In genomic region chr7:1403844-1404404, GRCh38 we compare ENCODE assay signal across 8 cellular contexts. TPM values are rescaled to one million over a fixed set of nuclear protein-coding genes. Genes with fewer than 3 reads are reported as not detected.
DNase-seq lines count a peak whose midpoint lies in the region; ATAC-seq, FAIRE-seq and TF ChIP-seq lines count a peak whose summit lies in the region.

No MANE protein-coding gene starts in this region.

- FAIRE-seq in GM12891 (lab: Jason Lieb, UNC) = no peak

- H3K4me3 Mint-ChIP-seq in naive thymus-derived CD4-positive, alpha-beta T cell = peak overlapping the region in 6 of 10 donors; percentile 4 to 52 (median 27)
- no peak overlapping the region for H3K4me3 Mint-ChIP-seq in activated CD8-positive, alpha-beta memory T cell treated with anti-CD3 and anti-CD28 coated beads, Interleukin-2, amount 10 ng/mL, durations not matched to agents 7 days and 5 days

- DNase-seq in EL = peak; percentile 54
- DNase-seq in NCI-H1417 (lab: John Stamatoyannopoulos, UW) = peak in 2 of 3 experiments; percentile 79 to 92
- DNase-seq in brain microvascular endothelial cell = peak; percentile 46
- DNase-seq in naive thymus-derived CD4-positive, alpha-beta T cell = peak in 3 of 9 donors; percentile 3 to 8 (median 7)
- DNase-seq in activated CD8-positive, alpha-beta memory T cell treated with anti-CD3 and anti-CD28 coated beads, Interleukin-2, amount 10 ng/mL, durations not matched to agents 7 days and 5 days = no peak
- no peak for DNase-seq in iPS-NIHi11 (ENCODE audit: low spot score)
- DNase-seq in GM12891 (ENCODE audit: insufficient read length, low spot score) = no peak

- in situ Hi-C loops in brain microvascular endothelial cell (cut with HindIII; ENCODE audit: low pct_ligation_motif_present, low sequenced_read_pairs) = no loop called here

- H3K4me3 ChIP-seq in brain microvascular endothelial cell (ENCODE audit: low read depth, low read length) = no peak overlapping the region
- no peak overlapping the region for H3K4me3 ChIP-seq in naive thymus-derived CD4-positive, alpha-beta T cell (ENCODE audit: low read length)

- ATAC-seq in naive thymus-derived CD4-positive, alpha-beta T cell = no peak
- ATAC-seq in activated CD8-positive, alpha-beta memory T cell treated with anti-CD3 and anti-CD28 coated beads, Interleukin-2, amount 10 ng/mL, durations not matched to agents 7 days and 5 days = no peak
- no peak for ATAC-seq in HG02938 (IDR thresholded peaks at IDR 0.05; ENCODE audit: unreplicated experiment)

- POLR2A ChIA-PET in naive thymus-derived CD4-positive, alpha-beta T cell (lab: Charles Lee) = interaction anchor here (0.5 kb wide), 1 partner anchor 598 kb away, joined by 3 read pairs; no protein-coding TSS in a partner anchor

- no peaks in the 10 kb centered on the region for H3K36me3 ChIP-seq in brain microvascular endothelial cell (replicated peaks)
- H3K36me3 ChIP-seq in naive thymus-derived CD4-positive, alpha-beta T cell (ENCODE audit: control insufficient read depth in 2 of 3, insufficient read depth in 3 of 3, low read length in 3 of 3) = no peaks in the 10 kb centered on the region

- peak overlapping the region in 1 of 9 donors; percentile 22 for H3K27ac Mint-ChIP-seq in naive thymus-derived CD4-positive, alpha-beta T cell
- no peak overlapping the region for H3K27ac Mint-ChIP-seq in activated CD8-positive, alpha-beta memory T cell treated with anti-CD3 and anti-CD28 coated beads, Interleukin-2, amount 10 ng/mL, durations not matched to agents 7 days and 5 days

- H3K9me3 Mint-ChIP-seq in naive thymus-derived CD4-positive, alpha-beta T cell = peaks cover 0 to 22% (median 9%) of the 10 kb centered on the region in 11 donors
- H3K9me3 Mint-ChIP-seq in activated CD8-positive, alpha-beta memory T cell treated with anti-CD3 and anti-CD28 coated beads, Interleukin-2, amount 10 ng/mL, durations not matched to agents 7 days and 5 days (ENCODE audit: low read depth) = no peaks in the 10 kb centered on the region

- H3K4me1 ChIP-seq in naive thymus-derived CD4-positive, alpha-beta T cell (ENCODE audit: control insufficient read depth in 2 of 2, insufficient read depth in 2 of 2, low read length in 2 of 2) = no peaks in the 10 kb centered on the region

- H3K36me3 Mint-ChIP-seq in naive thymus-derived CD4-positive, alpha-beta T cell = peaks cover 0 to 13% (median 0%) of the 10 kb centered on the region in 5 donors
- no peaks in the 10 kb centered on the region for H3K36me3 Mint-ChIP-seq in activated CD8-positive, alpha-beta memory T cell treated with anti-CD3 and anti-CD28 coated beads, Interleukin-2, amount 10 ng/mL, durations not matched to agents 7 days and 5 days

- peaks cover 0 to 9% (median 0%) of the 10 kb centered on the region in 3 experiments for H3K9me3 ChIP-seq in naive thymus-derived CD4-positive, alpha-beta T cell (ENCODE audit: control insufficient read depth in 2 of 3, low read length in 3 of 3)

- TF ChIP-seq POLR2A in GM12891 (IDR thresholded peaks at IDR 0.05; ENCODE audit: low read depth, low read length) = no peak

- CTCF ChIA-PET in naive thymus-derived CD4-positive, alpha-beta T cell (lab: Charles Lee) = interaction anchor here (0.6 kb wide), 1 partner anchor 143 kb away, joined by 3 read pairs; no protein-coding TSS in a partner anchor
- CTCF ChIA-PET in activated CD8-positive, alpha-beta memory T cell treated with anti-CD3 and anti-CD28 coated beads, Interleukin-2, amount 10 ng/mL, durations not matched to agents 7 days and 5 days (lab: Charles Lee) = interaction anchor here (1.4 kb wide), 1 partner anchor 9 kb away, joined by 5 read pairs; no protein-coding TSS in a partner anchor

- peaks cover 39 to 69% (median 48%) of the 10 kb centered on the region in 5 donors for H3K27me3 Mint-ChIP-seq in naive thymus-derived CD4-positive, alpha-beta T cell
- H3K27me3 Mint-ChIP-seq in activated CD8-positive, alpha-beta memory T cell treated with anti-CD3 and anti-CD28 coated beads, Interleukin-2, amount 10 ng/mL, durations not matched to agents 7 days and 5 days = peaks cover 37% of the 10 kb centered on the region

- H3K27ac ChIP-seq in brain microvascular endothelial cell = no peak overlapping the region
- H3K27ac ChIP-seq in naive thymus-derived CD4-positive, alpha-beta T cell (ENCODE audit: low read depth, low read length) = no peak overlapping the region

- H3K4me1 Mint-ChIP-seq in naive thymus-derived CD4-positive, alpha-beta T cell = peaks cover 5 to 9% (median 7%) of the 10 kb centered on the region in 7 donors
- peaks cover 2% of the 10 kb centered on the region for H3K4me1 Mint-ChIP-seq in activated CD8-positive, alpha-beta memory T cell treated with anti-CD3 and anti-CD28 coated beads, Interleukin-2, amount 10 ng/mL, durations not matched to agents 7 days and 5 days

- intact Hi-C loops in naive thymus-derived CD4-positive, alpha-beta T cell (cut with micrococcal nuclease) = no loop called here

- H3K27me3 ChIP-seq in brain microvascular endothelial cell (replicated peaks) = peaks cover 55% of the 10 kb centered on the region
- peaks cover 0 to 6% of the 10 kb centered on the region in 2 donors for H3K27me3 ChIP-seq in naive thymus-derived CD4-positive, alpha-beta T cell (ENCODE audit: control insufficient read depth in 2 of 2, insufficient read depth in 2 of 2, low read length in 2 of 2)

- peak; percentile 53 for TF ChIP-seq CTCF in brain microvascular endothelial cell (IDR thresholded peaks at IDR 0.05; ENCODE audit: low read depth, low read length, missing control alignments)

TF ChIP-seq in GM12891, 5 proteins besides CTCF, POLR2A, EP300 and RAD21:
- no peak for TF ChIP-seq SPI1 (IDR thresholded peaks at IDR 0.05; ENCODE audit: low read depth, low read length)
- TF ChIP-seq TAF1 (IDR thresholded peaks at IDR 0.05; ENCODE audit: low read depth, low read length) = no peak
- TF ChIP-seq PAX5 (IDR thresholded peaks at IDR 0.05; ENCODE audit: insufficient read depth, low read length, severe bottlenecking) = no peak
- no peak for TF ChIP-seq POLR2AphosphoS5 (IDR thresholded peaks at IDR 0.05; ENCODE audit: low read depth, low read length)
- TF ChIP-seq POU2F2 (IDR thresholded peaks at IDR 0.05; ENCODE audit: low read depth, low read length) = no peak

RNA-seq across cellular contexts. Expression of gene MICALL2, which starts 55.3 kb away (rescaled TPM):
- 1 to 10 TPM in 4 of 5 experiments, under 1 TPM in 1; 0.89 to 5.0 (median 3.3) TPM for total RNA-seq in naive thymus-derived CD4-positive, alpha-beta T cell
- under 1 TPM; 0.37 to 0.55 TPM for polyA plus RNA-seq in naive thymus-derived CD4-positive, alpha-beta T cell
- 1 to 10 TPM; 2.1 to 2.2 TPM for total RNA-seq in activated CD8-positive, alpha-beta memory T cell treated with anti-CD3 and anti-CD28 coated beads, Interleukin-2, amount 10 ng/mL, durations not matched to agents 7 days and 5 days
- 1.2 TPM for polyA plus RNA-seq in GM12891 (2012; ENCODE audit: low read depth, missing spikeins)

Comparison
In these comparisons a context has a peak if more than half of its experiments do, and no peak if none do; other contexts are left out.
1. DNase-seq: peak in EL (single experiment), NCI-H1417 (2 of 3) and brain microvascular endothelial cell (single experiment); none in activated CD8-positive, alpha-beta memory T cell treated with anti-CD3 and anti-CD28 coated beads, Interleukin-2, amount 10 ng/mL, durations not matched to agents 7 days and 5 days (single experiment), iPS-NIHi11 (single experiment) and GM12891 (single experiment).